In the genomic region with DNA sequence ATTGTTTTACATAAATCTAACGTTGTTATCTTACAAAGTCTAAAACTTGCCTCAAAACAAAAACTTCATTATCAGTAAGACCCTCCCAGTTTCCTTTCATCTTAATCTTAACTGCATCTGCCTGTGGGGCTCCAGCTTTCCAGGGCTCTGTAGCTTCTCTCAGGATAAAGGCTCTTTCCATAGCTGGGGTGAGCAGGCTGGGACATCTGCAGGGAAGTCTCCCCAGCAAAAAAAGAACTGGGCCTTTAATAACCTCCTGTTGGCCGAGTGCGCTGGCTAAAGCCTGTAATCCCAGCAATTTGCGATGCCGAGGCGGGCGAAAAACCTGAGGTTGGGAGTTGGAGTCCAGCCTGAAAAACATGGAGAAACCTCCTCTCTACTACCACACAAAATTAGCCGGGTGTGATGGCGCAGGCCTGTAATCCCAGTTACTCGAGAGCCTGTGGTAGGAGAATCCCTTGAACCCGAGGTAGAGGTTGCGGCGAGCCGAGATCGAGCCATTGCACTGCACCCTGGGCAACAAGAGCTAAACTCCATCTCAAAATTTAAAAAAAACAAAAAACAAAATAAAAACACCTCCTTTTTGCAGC, we compare ENCODE assay signal across 11 cellular contexts.
DNase-seq lines count a peak whose midpoint lies in the region; ATAC-seq and TF ChIP-seq lines count a peak whose summit lies in the region.
"Had no signal": no experiment of that assay in that cellular context is flagged by ENCODE, and none has a peak within 500 bp of the region (broad histone marks: within the 10 kb centered on the region; RNA-seq: fewer than 3 reads in every experiment).

No MANE protein-coding gene starts in this region.

- POLR2A ChIA-PET in naive thymus-derived CD8-positive, alpha-beta T cell (lab: Charles Lee): interaction anchor here (0.7 to 3.3 kb wide), 6 partner anchors 8 to 354 kb away, joined by 3 to 28 read pairs (median 6); a partner anchor contains a TSS

- no peaks in the 10 kb centered on the region for H3K9me3 Mint-ChIP-seq in endothelial cell (ENCODE audit: unreplicated experiment)
- H3K9me3 Mint-ChIP-seq in naive thymus-derived CD8-positive, alpha-beta T cell: peaks cover 0 to 23% (median 4%) of the 10 kb centered on the region in 9 donors
- peaks cover 0 to 3% of the 10 kb centered on the region in 2 donors for H3K9me3 Mint-ChIP-seq in stimulated activated naive B cell treated with anti-CD40 and anti-IgM and Interleukin-4, amounts not matched to agents 10 μg/mL and 1 μg/mL and 100 μg/mL, for 72 hours
- H3K9me3 Mint-ChIP-seq in stimulated activated effector memory CD8-positive, alpha-beta T cell treated with anti-CD3 and anti-CD28 coated beads, Interleukin-12 subunit alpha, Interleukin-12 subunit beta, amount 100 ng/mL, for 72 hours: no peaks in the 10 kb centered on the region

- DNase-seq in heart left ventricle: peak in 1 of 5 donors; percentile 62
- no peak for DNase-seq in Right ventricle myocardium inferior (ENCODE audit: missing footprints)
- DNase-seq in endothelial cell (ENCODE audit: low spot score): peak; percentile 7
- DNase-seq in naive thymus-derived CD8-positive, alpha-beta T cell: no peak
- DNase-seq in vagina (ENCODE audit: extremely low spot score in 2 of 2): no peak
- DNase-seq in stimulated activated naive B cell treated with anti-CD40 and anti-IgM and Interleukin-4, amounts not matched to agents 10 μg/mL and 1 μg/mL and 100 μg/mL, for 72 hours: no peak
- no peak for DNase-seq in stimulated activated effector memory CD8-positive, alpha-beta T cell treated with anti-CD3 and anti-CD28 coated beads, Interleukin-12 subunit alpha, Interleukin-12 subunit beta, amount 100 ng/mL, for 72 hours (ENCODE audit: low spot score in 2 of 2)
- no peak for DNase-seq in NOMO-1 treated with dmso at 0.1 percent for 144 hours (lab: John Stamatoyannopoulos, UW; ENCODE audit: unreplicated experiment)
- DNase-seq: DMS153, Kasumi-1 had no signal

- H3K27me3 ChIP-seq in heart left ventricle: no peaks in the 10 kb centered on the region
- no peaks in the 10 kb centered on the region for H3K27me3 ChIP-seq in vagina

- intact Hi-C loops in heart left ventricle (cut with DNase I) (loop anchor here in 1 of 10 donors (5.0 kb wide), 1 partner anchor 385 kb away; a partner anchor contains a TSS), Right ventricle myocardium inferior (cut with DNase I) (no loop called here), vagina (cut with DNase I) (no loop called here)

- peaks cover 0 to 4% (median 0%) of the 10 kb centered on the region in 12 donors for H3K4me1 ChIP-seq in heart left ventricle
- H3K4me1 ChIP-seq in vagina: peaks cover 8% of the 10 kb centered on the region

- TF ChIP-seq POLR2A in heart left ventricle (IDR thresholded peaks at IDR 0.05) (no peak), vagina (IDR thresholded peaks at IDR 0.05) (no peak)

- H3K27me3 Mint-ChIP-seq in endothelial cell (ENCODE audit: unreplicated experiment): peaks cover 5% of the 10 kb centered on the region
- H3K27me3 Mint-ChIP-seq in naive thymus-derived CD8-positive, alpha-beta T cell: peaks cover 0 to 3% (median 0%) of the 10 kb centered on the region in 5 donors
- H3K27me3 Mint-ChIP-seq in stimulated activated naive B cell treated with anti-CD40 and anti-IgM and Interleukin-4, amounts not matched to agents 10 μg/mL and 1 μg/mL and 100 μg/mL, for 72 hours: no peaks in the 10 kb centered on the region

- peaks cover 17% of the 10 kb centered on the region for H3K4me1 Mint-ChIP-seq in endothelial cell (ENCODE audit: unreplicated experiment)
- H3K4me1 Mint-ChIP-seq in naive thymus-derived CD8-positive, alpha-beta T cell: peaks cover 2 to 11% (median 7%) of the 10 kb centered on the region in 4 donors
- peaks cover 0 to 19% of the 10 kb centered on the region in 2 donors for H3K4me1 Mint-ChIP-seq in stimulated activated naive B cell treated with anti-CD40 and anti-IgM and Interleukin-4, amounts not matched to agents 10 μg/mL and 1 μg/mL and 100 μg/mL, for 72 hours
- no peaks in the 10 kb centered on the region for H3K4me1 Mint-ChIP-seq in stimulated activated effector memory CD8-positive, alpha-beta T cell treated with anti-CD3 and anti-CD28 coated beads, Interleukin-12 subunit alpha, Interleukin-12 subunit beta, amount 100 ng/mL, for 72 hours

- no peak for TF ChIP-seq CTCF in heart left ventricle (IDR thresholded peaks at IDR 0.05)
- TF ChIP-seq CTCF in endothelial cell (IDR thresholded peaks at IDR 0.05; ENCODE audit: unreplicated experiment): no peak
- no peak for TF ChIP-seq CTCF in vagina (IDR thresholded peaks at IDR 0.05)

- ATAC-seq in heart left ventricle (no peak), Right ventricle myocardium inferior (no peak)
- no peak for ATAC-seq in naive thymus-derived CD8-positive, alpha-beta T cell
- no peak for ATAC-seq in stimulated activated naive B cell treated with anti-CD40 and anti-IgM and Interleukin-4, amounts not matched to agents 10 μg/mL and 1 μg/mL and 100 μg/mL, for 72 hours (replicated peaks)
- ATAC-seq in stimulated activated effector memory CD8-positive, alpha-beta T cell treated with anti-CD3 and anti-CD28 coated beads, Interleukin-12 subunit alpha, Interleukin-12 subunit beta, amount 100 ng/mL, for 72 hours: no peak
- ATAC-seq: HCT116 had no signal

- peaks cover 10% of the 10 kb centered on the region for H3K36me3 Mint-ChIP-seq in endothelial cell (ENCODE audit: low read depth, unreplicated experiment)
- peaks cover 0 to 16% (median 4%) of the 10 kb centered on the region in 3 donors for H3K36me3 Mint-ChIP-seq in naive thymus-derived CD8-positive, alpha-beta T cell
- peaks cover 11 to 32% of the 10 kb centered on the region in 2 donors for H3K36me3 Mint-ChIP-seq in stimulated activated naive B cell treated with anti-CD40 and anti-IgM and Interleukin-4, amounts not matched to agents 10 μg/mL and 1 μg/mL and 100 μg/mL, for 72 hours
- H3K36me3 Mint-ChIP-seq in stimulated activated effector memory CD8-positive, alpha-beta T cell treated with anti-CD3 and anti-CD28 coated beads, Interleukin-12 subunit alpha, Interleukin-12 subunit beta, amount 100 ng/mL, for 72 hours: peaks cover 17% of the 10 kb centered on the region

- WGBS in heart left ventricle, 4 donors: 69 to 79% (median 76%) methylated on average over 15 of the region's 15 CpGs

- H3K27ac ChIP-seq in heart left ventricle (peak overlapping the region in 10 of 12 donors; percentile 10 to 88 (median 80)), vagina (peak overlapping the region; percentile 85)

- H3K9me3 ChIP-seq in heart left ventricle (peaks cover 0 to 5% (median 0%) of the 10 kb centered on the region in 12 donors), vagina (no peaks in the 10 kb centered on the region)

- peak overlapping the region; percentile 100 for H3K27ac Mint-ChIP-seq in endothelial cell (ENCODE audit: unreplicated experiment)
- peak overlapping the region in 6 of 10 donors; percentile 24 to 94 (median 55) for H3K27ac Mint-ChIP-seq in naive thymus-derived CD8-positive, alpha-beta T cell
- H3K27ac Mint-ChIP-seq in stimulated activated naive B cell treated with anti-CD40 and anti-IgM and Interleukin-4, amounts not matched to agents 10 μg/mL and 1 μg/mL and 100 μg/mL, for 72 hours: no peak overlapping the region
- no peak overlapping the region for H3K27ac Mint-ChIP-seq in stimulated activated effector memory CD8-positive, alpha-beta T cell treated with anti-CD3 and anti-CD28 coated beads, Interleukin-12 subunit alpha, Interleukin-12 subunit beta, amount 100 ng/mL, for 72 hours

- no peaks in the 10 kb centered on the region for H3K36me3 ChIP-seq in heart left ventricle
- H3K36me3 ChIP-seq in vagina: no peaks in the 10 kb centered on the region

- H3K4me3 Mint-ChIP-seq in endothelial cell (ENCODE audit: unreplicated experiment): peak overlapping the region; percentile 99
- peak overlapping the region in 8 of 10 donors; percentile 89 to 97 (median 94) for H3K4me3 Mint-ChIP-seq in naive thymus-derived CD8-positive, alpha-beta T cell
- peak overlapping the region in 1 of 2 donors; percentile 99 for H3K4me3 Mint-ChIP-seq in stimulated activated naive B cell treated with anti-CD40 and anti-IgM and Interleukin-4, amounts not matched to agents 10 μg/mL and 1 μg/mL and 100 μg/mL, for 72 hours
- no peak overlapping the region for H3K4me3 Mint-ChIP-seq in stimulated activated effector memory CD8-positive, alpha-beta T cell treated with anti-CD3 and anti-CD28 coated beads, Interleukin-12 subunit alpha, Interleukin-12 subunit beta, amount 100 ng/mL, for 72 hours

- H3K4me3 ChIP-seq in heart left ventricle (peak overlapping the region in 11 of 12 donors; percentile 28 to 75 (median 65)), vagina (peak overlapping the region; percentile 58 to 61)

Comparison
In these comparisons a context has a peak if more than half of its experiments do, and no peak if none do; other contexts are left out.
1. H3K27ac Mint-ChIP-seq: peak in endothelial cell (single experiment) and naive thymus-derived CD8-positive, alpha-beta T cell (6 of 10); none in stimulated activated naive B cell treated with anti-CD40 and anti-IgM and Interleukin-4, amounts not matched to agents 10 μg/mL and 1 μg/mL and 100 μg/mL, for 72 hours (single experiment) and stimulated activated effector memory CD8-positive, alpha-beta T cell treated with anti-CD3 and anti-CD28 coated beads, Interleukin-12 subunit alpha, Interleukin-12 subunit beta, amount 100 ng/mL, for 72 hours (single experiment).